In genomic region chr6:75284285-75285155, GRCh38 we compare ENCODE assay signal across 8 cellular contexts. TPM values are rescaled to one million over a fixed set of nuclear protein-coding genes. Genes with fewer than 3 reads are reported as not detected.
DNase-seq lines count a peak whose midpoint lies in the region; ATAC-seq and TF ChIP-seq lines count a peak whose summit lies in the region.

Gene TMEM30A (minus strand): TSS chr6:75284792. CDS start chr6:75284638, 154 bp downstream.

- H3K79me2 ChIP-seq in OCI-LY7 (ENCODE audit: insufficient read depth, low read depth, low read length) = peaks cover 84% of the 10 kb centered on the region

- H3K23ac ChIP-seq in IMR-90 (ENCODE audit: low read depth, low read length) = peak within 1 kb of the TSS; percentile 98

- H3K4me2 ChIP-seq in IMR-90 (ENCODE audit: low read depth, low read length) (peak within 1 kb of the TSS; percentile 99), OCI-LY7 (ENCODE audit: low read length) (peak within 1 kb of the TSS; percentile 98)

- peaks cover 23% of the 10 kb centered on the region for H4K20me1 ChIP-seq in IMR-90 (ENCODE audit: insufficient read depth, low read length)
- peaks cover 22% of the 10 kb centered on the region for H4K20me1 ChIP-seq in OCI-LY7 (ENCODE audit: insufficient read depth, low read length)

- intact Hi-C loops in IMR-90 (cut with micrococcal nuclease) = loop anchor here (5.0 to 10.0 kb wide), 2 partner anchors 243 to 470 kb away; no protein-coding TSS in a partner anchor
- intact Hi-C loops in OCI-LY7 (cut with micrococcal nuclease; ENCODE audit: unreplicated experiment) = loop anchor here (1.0 to 5.0 kb wide), 4 partner anchors 41 to 1762 kb away; partner anchors contain the start of genes COX7A2, EEF1A1, SENP6 and SLC17A5

- peaks cover 0 to 9% of the 10 kb centered on the region in 2 experiments; a peak in 2 of 4 replicates for H3K79me1 ChIP-seq in IMR-90 (ENCODE audit: low read depth in 1 of 2, low read length in 2 of 2)

- POLR2A ChIA-PET in IMR-90 (lab: Charles Lee; ENCODE audit: unreplicated experiment) (no interaction called here), OCI-LY7 (lab: Charles Lee) (interaction anchor here (0.6 to 3.8 kb wide), 8 partner anchors 9 to 319 kb away, joined by 3 to 36 read pairs (median 4); partner anchors contain the start of gene COX7A2)

- H3K9me1 ChIP-seq in IMR-90 (ENCODE audit: insufficient read depth, low read length) = no peaks in the 10 kb centered on the region

- peak within 1 kb of the TSS; percentile 96 for H3K9ac ChIP-seq in IMR-90 (ENCODE audit: low read depth, low read length)

- ATAC-seq in GM21529 (IDR thresholded peaks at IDR 0.05; ENCODE audit: unreplicated experiment) = peak; percentile 90
- ATAC-seq in IMR-90 (ENCODE audit: low read depth) = peak; percentile 99

- peak within 1 kb of the TSS; percentile 95 for H3K27ac ChIP-seq in IMR-90 (ENCODE audit: insufficient read depth, low read length)
- H3K27ac ChIP-seq in OCI-LY7 (ENCODE audit: low read depth, low read length, poor library complexity, severe bottlenecking) = peak within 1 kb of the TSS; percentile 82

- H3K27me3 ChIP-seq in IMR-90 (ENCODE audit: control insufficient read depth, insufficient read depth, low read length) = no peaks in the 10 kb centered on the region

- peak within 1 kb of the TSS; percentile 98 for H3K14ac ChIP-seq in IMR-90 (replicated peaks; ENCODE audit: low read depth, low read length)

- no peak for TF ChIP-seq RAD21 in IMR-90 (IDR thresholded peaks at IDR 0.05; ENCODE audit: low read length)

- no peak within 1 kb of the TSS for H2BK20ac ChIP-seq in IMR-90 (ENCODE audit: low read depth, low read length)

- H3K56ac ChIP-seq in IMR-90 (ENCODE audit: extremely low read depth, insufficient read depth, low read length) = peak within 1 kb of the TSS; percentile 88

- peak within 1 kb of the TSS; percentile 91 for H2AK5ac ChIP-seq in IMR-90 (ENCODE audit: low read depth, low read length)

- in situ Hi-C loops in IMR-90 (cut with MboI; ENCODE audit: low sequenced_read_pairs) = no loop called here

- TF ChIP-seq POLR2A in IMR-90 (IDR thresholded peaks at IDR 0.05; ENCODE audit: low read depth, low read length) = peak; percentile 84

- peak within 1 kb of the TSS; percentile 80 for H3K18ac ChIP-seq in IMR-90 (ENCODE audit: low read depth, low read length)

- dilution Hi-C loops in IMR-90 (cut with HindIII; ENCODE audit: low sequenced_read_pairs, unreplicated experiment) = no loop called here

- H3K36me3 ChIP-seq in IMR-90 (ENCODE audit: control insufficient read depth, insufficient read depth, low read length) = no peaks in the 10 kb centered on the region
- H3K36me3 ChIP-seq in OCI-LY7 (ENCODE audit: insufficient read depth, low read length) = no peaks in the 10 kb centered on the region

- TF ChIP-seq CTCF in IMR-90 (conservative IDR thresholded peaks at IDR 0.05; ENCODE audit: low read depth, low read length) (no peak), OCI-LY7 (conservative IDR thresholded peaks at IDR 0.05; ENCODE audit: low read length) (no peak)

- peak within 1 kb of the TSS; percentile 98 for H3K4ac ChIP-seq in IMR-90 (ENCODE audit: low read depth, low read length)

- H4K8ac ChIP-seq in IMR-90 (ENCODE audit: low read depth in 2 of 2, low read length in 2 of 2) = peak within 1 kb of the TSS; percentile 70 to 88

- peak within 1 kb of the TSS; percentile 89 for H2AFZ ChIP-seq in IMR-90 (replicated peaks; ENCODE audit: low read length, poor library complexity)
- peak within 1 kb of the TSS; percentile 95 for H2AFZ ChIP-seq in OCI-LY7 (ENCODE audit: low read length)

- DNase-seq in DMS114 treated with DMSO at 0.1 percent for 48 hours (lab: John Stamatoyannopoulos, UW; ENCODE audit: unreplicated experiment) = peak; percentile 97
- peak; percentile 99 for DNase-seq in IMR-90
- DNase-seq in OCI-LY7 (ENCODE audit: low spot score) = peak; percentile 98
- DNase-seq in activated T-cell treated with anti-CD3 and anti-CD28 coated beads for 1 hour (ENCODE audit: low read depth) = peak; percentile 90
- DNase-seq in epidermal melanocyte (ENCODE audit: insufficient read length, low spot score) = peak; percentile 92
- peak; percentile 99 for DNase-seq in midbrain (lab: John Stamatoyannopoulos, UW)
- DNase-seq in stimulated activated CD8-positive, alpha-beta memory T cell treated with anti-CD3 and anti-CD28 coated beads, Interleukin-2, amount 100 ng/mL, for 1 hour (ENCODE audit: low read depth in 2 of 2) = peak; percentile 87 to 91

- 1% methylated on average over 57 of the region's 74 CpGs; no CpG with 5 or more reads in 1 of the 2 experiments for WGBS in IMR-90 (ENCODE audit: extremely low coverage in 2 of 2, insufficient read length in 1 of 2), 2 experiments

- H2BK15ac ChIP-seq in IMR-90 (ENCODE audit: low read depth, low read length) = peak within 1 kb of the TSS; percentile 93; the same call in 2 of the 3 replicates

- BruUV-seq in IMR-90 (replicated peaks; lab: Mats Ljungman, UMichigan) (no TSS peak), OCI-LY7 (replicated peaks; lab: Mats Ljungman, UMichigan) (no TSS peak)

- H3K4me1 ChIP-seq in IMR-90 (ENCODE audit: control insufficient read depth, insufficient read depth, low read length) (no peaks in the 10 kb centered on the region), OCI-LY7 (ENCODE audit: insufficient read depth, low read length, poor library complexity, severe bottlenecking) (peaks cover 42% of the 10 kb centered on the region)

- CTCF ChIA-PET in IMR-90 (lab: Yijun Ruan, JAX) (interaction anchor here (1.7 kb wide), 1 partner anchor 18 kb away, joined by 4 read pairs; no protein-coding TSS in a partner anchor), OCI-LY7 (lab: Charles Lee; ENCODE audit: unreplicated experiment) (interaction anchor here (1.0 kb wide), 2 partner anchors 9 to 41 kb away, joined by 3 to 5 read pairs; partner anchors contain the start of gene COX7A2)

- H3K9me2 ChIP-seq in OCI-LY7 (ENCODE audit: insufficient read depth, low read length) = no peaks in the 10 kb centered on the region

- peak within 1 kb of the TSS; percentile 75 for H4K91ac ChIP-seq in IMR-90 (ENCODE audit: insufficient read depth, low read depth, low read length)

- H2AK9ac ChIP-seq in IMR-90 (replicated peaks; ENCODE audit: low read depth, low read length, poor library complexity) = peak within 1 kb of the TSS; percentile 97

- H3K9me3 ChIP-seq in IMR-90 (ENCODE audit: control insufficient read depth, insufficient read depth, low read length) (no peaks in the 10 kb centered on the region), OCI-LY7 (ENCODE audit: low read length) (no peaks in the 10 kb centered on the region)

- H2BK120ac ChIP-seq in IMR-90 (ENCODE audit: low read depth, low read length) = peak within 1 kb of the TSS; percentile 77

- peak within 1 kb of the TSS; percentile 72 for H4K5ac ChIP-seq in IMR-90 (ENCODE audit: low read depth, low read length)

- H3K4me3 ChIP-seq in IMR-90 (ENCODE audit: insufficient read depth, low read depth, low read length) = peak within 1 kb of the TSS; percentile 95
- peak within 1 kb of the TSS; percentile 94 for H3K4me3 ChIP-seq in OCI-LY7 (ENCODE audit: low read depth, low read length, poor library complexity, severe bottlenecking)

- peak within 1 kb of the TSS; percentile 95 for H2BK5ac ChIP-seq in IMR-90 (ENCODE audit: low read depth, low read length, poor library complexity, severe bottlenecking)

TF ChIP-seq in IMR-90, 13 proteins besides CTCF, POLR2A, EP300 and RAD21:
- TF ChIP-seq NFE2L2 (IDR thresholded peaks at IDR 0.05; ENCODE audit: low read depth, low read length) (no peak), RFX5 (IDR thresholded peaks at IDR 0.05; ENCODE audit: low read depth, low read length) (0 out of 2 replicates have a peak, but pooled peaks have one; percentile 18), USF2 (IDR thresholded peaks at IDR 0.05; ENCODE audit: low read depth, low read length) (peak; percentile 88), MXI1 (IDR thresholded peaks at IDR 0.05; ENCODE audit: borderline replicate concordance, low read depth, low read length) (peak; percentile 47; the same call in 1 of the 2 replicates), SMC3 (IDR thresholded peaks at IDR 0.05; ENCODE audit: low read depth, low read length) (no peak), CHD1 (IDR thresholded peaks at IDR 0.05; ENCODE audit: low read depth, low read length) (no peak), MAFK (IDR thresholded peaks at IDR 0.05; ENCODE audit: low read depth, low read length) (0 out of 2 replicates have a peak, but pooled peaks have one; percentile 7), MAZ (IDR thresholded peaks at IDR 0.05; ENCODE audit: borderline replicate concordance, low read depth, low read length) (peak; percentile 98), CEBPB (IDR thresholded peaks at IDR 0.05; ENCODE audit: low read depth, low read length) (no peak)

RNA-seq across cellular contexts. Expression of gene TMEM30A, which starts in this region (rescaled TPM):
- total RNA-seq in IMR-90 (2012; rRNA removed) (111 and 206 TPM in 2 replicates), OCI-LY7 (2022) (31.2 and 32.1 TPM in 2 replicates)
- polyA plus RNA-seq in IMR-90 (2012; rRNA removed) = 35.0 and 48.5 TPM in 2 replicates
- 9.4 and 13.2 TPM in 2 replicates for polyA plus RNA-seq in IMR-90 (2012; cell fraction: cytosol; rRNA removed)
- 7.0 and 24.4 TPM in 2 replicates for polyA plus RNA-seq in IMR-90 (2012; cell fraction: nucleus; rRNA removed; ENCODE audit: low replicate concordance)
- total RNA-seq in OCI-LY7 (2014; rRNA removed; shearing (Covaris generic)) = 16.4 and 18.2 TPM in 2 replicates

Comparison
In these comparisons a context has a peak if more than half of its experiments do, and no peak if none do; other contexts are left out.
1. Peak in every context shown above with its lines: DNase-seq, ATAC-seq, H3K4me3 ChIP-seq and H3K27ac ChIP-seq.